Comparison of ENCODE assay signal across 8 cellular contexts in the genomic region with DNA sequence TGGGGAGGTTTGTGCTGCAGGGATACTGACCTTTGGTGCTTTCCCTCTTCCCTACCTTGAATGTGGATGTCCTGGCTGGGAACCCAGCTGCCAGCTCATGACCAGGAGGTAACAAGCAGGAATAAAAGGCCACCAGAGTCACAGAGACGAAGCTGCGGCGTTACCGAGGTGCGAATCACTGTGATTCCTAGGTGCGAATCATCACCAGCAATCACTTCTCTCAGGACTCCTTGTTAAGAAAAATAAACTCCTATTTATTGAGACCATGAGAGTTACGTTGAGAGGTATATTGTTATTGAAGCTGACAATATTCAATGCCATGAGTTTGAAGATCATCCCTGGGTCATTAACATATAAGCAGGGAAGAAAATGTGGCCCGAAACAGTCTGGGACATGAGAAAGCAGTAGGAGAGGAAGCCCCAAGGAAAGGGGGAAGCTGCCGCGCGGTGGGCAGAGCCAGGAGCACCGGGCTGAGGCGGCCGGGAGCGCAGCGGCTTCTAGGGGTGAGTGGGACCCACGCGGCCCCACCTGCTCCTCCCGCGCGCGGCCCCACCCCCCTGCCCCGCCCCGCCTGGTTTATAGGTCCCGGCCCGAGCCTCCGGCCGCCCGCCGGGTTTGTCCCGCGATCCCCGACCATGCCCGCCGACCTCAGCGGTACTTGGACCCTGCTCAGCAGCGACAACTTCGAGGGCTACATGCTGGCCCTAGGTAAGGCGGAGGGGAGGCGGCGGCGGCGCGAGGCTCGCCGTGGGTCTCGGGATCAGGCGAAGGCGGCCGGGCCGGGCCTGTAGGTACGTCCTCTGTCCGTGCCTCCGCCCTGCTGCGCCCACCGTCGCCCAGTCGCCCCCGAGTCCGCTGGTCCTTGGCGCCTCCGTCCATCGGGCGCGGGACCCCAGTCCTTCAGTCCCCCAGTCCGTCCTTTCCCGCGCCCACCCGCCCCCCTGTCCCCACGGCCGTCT. TPM values are rescaled to one million over a fixed set of nuclear protein-coding genes. Genes with fewer than 3 reads are reported as not detected.
DNase-seq lines count a peak whose midpoint lies in the region; ATAC-seq and TF ChIP-seq lines count a peak whose summit lies in the region.

A gene (plus strand): TSS at position 605 of the 959 bp plus-strand sequence. CDS start 31 bp downstream, at position 636.

- TF ChIP-seq CTCF in GM13976 (IDR thresholded peaks at IDR 0.05; ENCODE audit: borderline replicate concordance, control extremely low read depth, extremely low read depth, insufficient read depth, missing control alignments) (no peak), RWPE1 (conservative IDR thresholded peaks at IDR 0.05; ENCODE audit: low read depth) (no peak), colonic mucosa (IDR thresholded peaks at IDR 0.05) (no peak), lower leg skin (IDR thresholded peaks at IDR 0.05) (no peak)

- DNase-seq in GM13976 (ENCODE audit: low spot score) = peak; percentile 60
- peak; percentile 20 for DNase-seq in RWPE1 (ENCODE audit: low spot score)
- peak; percentile 26 for DNase-seq in colonic mucosa
- peak in 1 of 2 donors; percentile 84 for DNase-seq in lower leg skin (ENCODE audit: low spot score in 2 of 2)
- peak in 16 of 49 donors; percentile 5 to 47 (median 22) for DNase-seq in substantia nigra (lab: John Stamatoyannopoulos, UW)
- no peak for DNase-seq in NCI-H2171 treated with DMSO at 0.1 percent for 48 hours (lab: John Stamatoyannopoulos, UW)

- CTCF ChIA-PET in RWPE1 (lab: Yijun Ruan, JAX) = interaction anchor here (0.5 to 1.0 kb wide), 2 partner anchors 47 to 340 kb away, joined by 3 read pairs; no protein-coding TSS in a partner anchor

- peaks cover 22% of the 10 kb centered on the region for H3K27me3 ChIP-seq in colonic mucosa

- no peak for ATAC-seq in GM18519 (IDR thresholded peaks at IDR 0.05; ENCODE audit: low FRiP score, unreplicated experiment)
- ATAC-seq in GM19035 (IDR thresholded peaks at IDR 0.05; ENCODE audit: unreplicated experiment) = no peak

- no peaks in the 10 kb centered on the region for H3K4me1 ChIP-seq in colonic mucosa

- no peak within 1 kb of the TSS for H3K27ac ChIP-seq in RWPE1
- no peak within 1 kb of the TSS for H3K27ac ChIP-seq in colonic mucosa
- peak within 1 kb of the TSS; percentile 64 for H3K27ac ChIP-seq in substantia nigra (ENCODE audit: low read depth, low read length, poor library complexity, severe bottlenecking)

- POLR2A ChIA-PET in RWPE1 (lab: Yijun Ruan, JAX; ENCODE audit: low non-redundant PET) = no interaction called here

- H3K4me3 ChIP-seq in colonic mucosa = peak within 1 kb of the TSS; percentile 51
- H3K4me3 ChIP-seq in lower leg skin (ENCODE audit: low read depth, poor library complexity, severe bottlenecking) = peak within 1 kb of the TSS; percentile 15

- no peak for TF ChIP-seq POLR2A in lower leg skin (IDR thresholded peaks at IDR 0.05)

- intact Hi-C loops in colonic mucosa (cut with DNase I) (no loop called here), lower leg skin (cut with DNase I; ENCODE audit: low total_unique reads) (no loop called here)

- H3K9me3 ChIP-seq in colonic mucosa = no peaks in the 10 kb centered on the region

- in situ Hi-C loops in GM13976 (cut with MboI; ENCODE audit: low sequenced_read_pairs, unreplicated experiment) = no loop called here

- H3K9ac ChIP-seq in colonic mucosa (ENCODE audit: low read depth in 2 of 2, low read length in 2 of 2) = peak within 1 kb of the TSS in 1 of 2 donors; percentile 50

- H3K36me3 ChIP-seq in colonic mucosa = no peaks in the 10 kb centered on the region

- WGBS in lower leg skin, 2 donors = 9 to 24% methylated on average over 20 to 53 of the region's 71 CpGs

RNA-seq across cellular contexts. Expression of the gene that starts here (rescaled TPM):
- 1 to 10 TPM in 1 of 2 donors, under 1 TPM in 1; 0.56 to 1.6 TPM for total RNA-seq in colonic mucosa
- 10 to 100 TPM; 12.7 to 20.6 (median 18.8) TPM for total RNA-seq in lower leg skin

Comparison
In these comparisons a context has a peak if more than half of its experiments do, and no peak if none do; other contexts are left out.
1. RNA of the gene that starts here (total RNA-seq): 12.7 to 20.6 TPM in lower leg skin; 0.56 to 1.6 TPM in colonic mucosa; every median in the first group is over 4 times any median in the second.